In the genomic region with DNA sequence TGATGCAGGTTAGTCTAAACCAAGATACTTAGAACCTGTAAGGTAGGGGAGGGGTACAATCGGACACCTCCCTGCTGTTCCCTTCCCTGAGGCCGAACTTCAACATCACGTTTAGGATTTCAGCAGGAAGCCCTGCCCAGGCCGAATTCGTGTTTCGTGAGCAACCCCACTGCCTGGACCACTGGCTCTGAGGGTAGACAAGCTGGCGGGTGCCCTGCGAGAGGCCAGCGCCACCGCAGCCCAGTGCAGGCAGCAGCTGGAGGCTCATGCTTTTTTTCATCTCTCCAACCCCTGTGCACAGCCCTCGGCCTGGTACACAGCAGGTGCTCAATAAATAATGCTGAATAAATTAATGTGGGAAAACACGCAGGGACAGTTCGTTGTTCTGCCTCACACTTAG, we compare ENCODE assay signal across 1 cellular context.
A peak's percentile ranks its signal among the peaks of the same experiment; 100 is the strongest.
TF ChIP-seq lines count a peak whose summit lies in the region.

No MANE protein-coding gene starts in this region.

TF ChIP-seq in K562, 482 proteins besides CTCF, POLR2A, EP300 and RAD21:
- TF ChIP-seq ZSCAN32 (CRISPR knock-in tag; IDR thresholded peaks at IDR 0.05): no peak
- no peak for TF ChIP-seq PHB (CRISPR knock-in tag; IDR thresholded peaks at IDR 0.05)
- TF ChIP-seq GABPA (tag; conservative IDR thresholded peaks at IDR 0.05; ENCODE audit: low read depth): no peak
- no peak for TF ChIP-seq BCL6 (CRISPR knock-in tag; IDR thresholded peaks at IDR 0.05)
- no peak for TF ChIP-seq NELFE (IDR thresholded peaks at IDR 0.05; ENCODE audit: insufficient read depth, insufficient read length)
- TF ChIP-seq CEBPB (tag; IDR thresholded peaks at IDR 0.05): no peak
- peak; percentile 69; the same call in 1 of the 2 replicates for TF ChIP-seq ZKSCAN8 (CRISPR knock-in tag; IDR thresholded peaks at IDR 0.05)
- TF ChIP-seq, protein P1, sequence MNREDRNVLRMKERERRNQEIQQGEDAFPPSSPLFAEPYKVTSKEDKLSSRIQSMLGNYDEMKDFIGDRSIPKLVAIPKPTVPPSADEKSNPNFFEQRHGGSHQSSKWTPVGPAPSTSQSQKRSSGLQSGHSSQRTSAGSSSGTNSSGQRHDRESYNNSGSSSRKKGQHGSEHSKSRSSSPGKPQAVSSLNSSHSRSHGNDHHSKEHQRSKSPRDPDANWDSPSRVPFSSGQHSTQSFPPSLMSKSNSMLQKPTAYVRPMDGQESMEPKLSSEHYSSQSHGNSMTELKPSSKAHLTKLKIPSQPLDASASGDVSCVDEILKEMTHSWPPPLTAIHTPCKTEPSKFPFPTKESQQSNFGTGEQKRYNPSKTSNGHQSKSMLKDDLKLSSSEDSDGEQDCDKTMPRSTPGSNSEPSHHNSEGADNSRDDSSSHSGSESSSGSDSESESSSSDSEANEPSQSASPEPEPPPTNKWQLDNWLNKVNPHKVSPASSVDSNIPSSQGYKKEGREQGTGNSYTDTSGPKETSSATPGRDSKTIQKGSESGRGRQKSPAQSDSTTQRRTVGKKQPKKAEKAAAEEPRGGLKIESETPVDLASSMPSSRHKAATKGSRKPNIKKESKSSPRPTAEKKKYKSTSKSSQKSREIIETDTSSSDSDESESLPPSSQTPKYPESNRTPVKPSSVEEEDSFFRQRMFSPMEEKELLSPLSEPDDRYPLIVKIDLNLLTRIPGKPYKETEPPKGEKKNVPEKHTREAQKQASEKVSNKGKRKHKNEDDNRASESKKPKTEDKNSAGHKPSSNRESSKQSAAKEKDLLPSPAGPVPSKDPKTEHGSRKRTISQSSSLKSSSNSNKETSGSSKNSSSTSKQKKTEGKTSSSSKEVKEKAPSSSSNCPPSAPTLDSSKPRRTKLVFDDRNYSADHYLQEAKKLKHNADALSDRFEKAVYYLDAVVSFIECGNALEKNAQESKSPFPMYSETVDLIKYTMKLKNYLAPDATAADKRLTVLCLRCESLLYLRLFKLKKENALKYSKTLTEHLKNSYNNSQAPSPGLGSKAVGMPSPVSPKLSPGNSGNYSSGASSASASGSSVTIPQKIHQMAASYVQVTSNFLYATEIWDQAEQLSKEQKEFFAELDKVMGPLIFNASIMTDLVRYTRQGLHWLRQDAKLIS (CRISPR knock-in tag; IDR thresholded peaks at IDR 0.05): no peak
